1 cellular context compared by ENCODE assay signal in genomic region chr2:65500319-65501040, GRCh38.
TF ChIP-seq lines count a peak whose summit lies in the region.

No MANE protein-coding gene starts in this region.

TF ChIP-seq in Ishikawa, 13 proteins besides CTCF, POLR2A, EP300 and RAD21 (continued from another document):
- TF ChIP-seq MAX (IDR thresholded peaks at IDR 0.05) (no peak), YY1 (IDR thresholded peaks at IDR 0.05; ENCODE audit: low read depth) (no peak)
